Comparison of ENCODE assay signal across 23 cellular contexts in the genomic region with DNA sequence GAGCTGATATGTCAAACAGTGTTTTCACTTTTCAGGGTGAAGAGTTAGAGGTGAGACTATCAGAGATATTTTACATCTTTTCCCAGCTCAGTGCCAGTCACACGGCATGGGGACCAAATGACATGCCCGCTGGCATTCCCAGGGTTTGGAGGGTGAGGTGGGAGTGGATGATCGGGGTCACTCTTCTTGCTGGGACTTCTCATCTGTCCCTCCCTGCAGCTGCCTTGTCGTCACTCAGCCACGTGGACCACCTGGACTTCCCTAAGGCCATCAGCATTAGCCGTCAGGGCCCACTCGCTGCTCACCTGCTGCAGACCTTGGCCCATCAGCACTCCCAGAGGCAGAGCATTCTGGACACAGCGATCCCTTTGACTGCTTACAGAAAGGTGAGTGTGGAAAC.
"Had no signal": no experiment of that assay in that cellular context is flagged by ENCODE, and none has a peak within 500 bp of the region (broad histone marks: within the 10 kb centered on the region; RNA-seq: fewer than 3 reads in every experiment).

No MANE protein-coding gene starts in this region.

- H3K4me3 ChIP-seq: esophagus squamous epithelium had no signal

- H3K4me1 ChIP-seq: esophagus squamous epithelium had no signal

- H3K27me3 ChIP-seq: brain microvascular endothelial cell had no signal

- ATAC-seq: activated CD4-positive, alpha-beta T cell treated with anti-CD3 and anti-CD28 coated beads for 36 hours; activated T-cell treated with anti-CD3 and anti-CD28 coated beads, Interleukin-2, amount 50 U/mL, for 4 hours; activated T-helper 17 cell treated with anti-CD3 and anti-CD28 coated beads, Interleukin-2, amount 50 U/mL, for 72 hours; effector memory CD8-positive, alpha-beta T cell had no signal

- H3K36me3 ChIP-seq: brain microvascular endothelial cell, esophagus squamous epithelium had no signal

- H3K27ac ChIP-seq: brain microvascular endothelial cell, epithelial cell of prostate, esophagus squamous epithelium had no signal

- DNase-seq: activated CD4-positive, alpha-beta memory T cell treated with anti-CD3 and anti-CD28 coated beads, Interleukin-2, amount 10 ng/mL, durations not matched to agents 7 days and 5 days; activated CD4-positive, alpha-beta T cell treated with anti-CD3 and anti-CD28 coated beads for 36 hours; activated CD4-positive, alpha-beta T cell treated with anti-CD3 and anti-CD28 coated beads, Interleukin-2, amount 10 ng/mL, durations not matched to agents 24 days and 14 days; activated CD4-positive, CD25-positive, alpha-beta regulatory T cell; activated CD4-positive, CD25-positive, alpha-beta regulatory T cell treated with anti-CD3 and anti-CD28 coated beads, Interleukin-2, amount 50 U/mL, for 72 hours; activated CD8-positive, alpha-beta memory T cell treated with anti-CD3 and anti-CD28 coated beads, Interleukin-2, amount 50 U/mL, for 48 hours; activated effector memory CD4-positive, alpha-beta T cell treated with Interleukin-2 at 50 U/mL for 16 hours; activated gamma-delta T cell treated with Interleukin-2 at 50 U/mL for 16 hours; activated naive CD4-positive, alpha-beta T cell treated with Interleukin-2 at 50 U/mL for 16 hours; activated naive CD8-positive, alpha-beta T cell treated with anti-CD3 and anti-CD28 coated beads for 36 hours; activated T-cell treated with anti-CD3 and anti-CD28 coated beads, Interleukin-2, amount 50 U/mL, for 4 hours; amniotic stem cell; anterior cingulate cortex; brain microvascular endothelial cell; cortex of kidney; dermis blood vessel endothelial cell; effector CD4-positive, alpha-beta T cell; effector memory CD8-positive, alpha-beta T cell; esophagus squamous epithelium; foreskin melanocyte; T-helper 2 cell had no signal
